8 cellular contexts compared by ENCODE assay signal in the genomic region with DNA sequence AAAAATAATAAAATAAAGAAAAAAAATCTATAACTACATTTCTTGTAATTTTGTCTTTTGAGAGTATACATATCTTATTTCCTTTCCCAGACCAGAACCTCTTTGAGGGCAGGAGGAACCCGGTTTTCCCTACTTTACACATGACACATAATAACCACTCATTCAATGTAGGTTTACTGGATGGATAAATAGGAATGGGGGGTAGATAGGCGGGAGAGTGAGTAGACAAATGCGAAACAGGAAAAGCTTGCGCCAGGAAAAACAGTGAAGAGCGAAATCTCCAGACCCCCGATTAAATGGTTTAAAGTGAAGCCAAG. TPM values are rescaled to one million over a fixed set of nuclear protein-coding genes. Genes with fewer than 3 reads are reported as not detected.
DNase-seq lines count a peak whose midpoint lies in the region; ATAC-seq and TF ChIP-seq lines count a peak whose summit lies in the region.

No MANE protein-coding gene starts in this region.

- H3K4me1 ChIP-seq in BE2C (no peaks in the 10 kb centered on the region), NT2/D1 (ENCODE audit: insufficient read depth, insufficient read length) (no peaks in the 10 kb centered on the region), endocrine pancreas (ENCODE audit: control insufficient read depth, insufficient read depth, low read length) (peaks cover 11% of the 10 kb centered on the region)

- H3K36me3 Mint-ChIP-seq in natural killer cell treated with Interleukin-12 subunit alpha and Interleukin-12 subunit beta and Interleukin-15 and Interleukin-18, amount 100 ng/mL, for 72 hours = peaks cover 12% of the 10 kb centered on the region

- H3K9me3 ChIP-seq in BE2C (no peaks in the 10 kb centered on the region), NT2/D1 (ENCODE audit: insufficient read depth, low read length) (no peaks in the 10 kb centered on the region), endocrine pancreas (ENCODE audit: control insufficient read depth, low read length) (no peaks in the 10 kb centered on the region)

- H3K36me3 ChIP-seq in BE2C (no peaks in the 10 kb centered on the region), NT2/D1 (ENCODE audit: insufficient read depth, insufficient read length, low read length) (peaks cover 11% of the 10 kb centered on the region), endocrine pancreas (ENCODE audit: control insufficient read depth, insufficient read depth, low read length) (no peaks in the 10 kb centered on the region)

- H3K4me3 ChIP-seq in BE2C (ENCODE audit: low read depth, low read length) (peak overlapping the region; percentile 85), NT2/D1 (ENCODE audit: insufficient read length, low read depth) (peak overlapping the region; percentile 97), endocrine pancreas (ENCODE audit: control insufficient read depth, insufficient read depth, low read length) (peak overlapping the region; percentile 93)

- H3K9ac ChIP-seq in NT2/D1 (ENCODE audit: insufficient read length, low read depth) (peak overlapping the region; percentile 98), endocrine pancreas (ENCODE audit: control insufficient read depth, insufficient read depth, low read length) (peak overlapping the region; percentile 96)

- H3K27ac Mint-ChIP-seq in natural killer cell treated with Interleukin-12 subunit alpha and Interleukin-12 subunit beta and Interleukin-15 and Interleukin-18, amount 100 ng/mL, for 72 hours = peak overlapping the region; percentile 100

- no peaks in the 10 kb centered on the region for H3K9me3 Mint-ChIP-seq in natural killer cell treated with Interleukin-12 subunit alpha and Interleukin-12 subunit beta and Interleukin-15 and Interleukin-18, amount 100 ng/mL, for 72 hours

- no peak for DNase-seq in BE2C
- DNase-seq in NT2/D1 (ENCODE audit: low read depth, low spot score) = no peak
- no peak for DNase-seq in natural killer cell treated with Interleukin-12 subunit alpha and Interleukin-12 subunit beta and Interleukin-15 and Interleukin-18, amount 100 ng/mL, for 72 hours (ENCODE audit: low spot score)
- DNase-seq in hippocampal formation (lab: John Stamatoyannopoulos, UW) = no peak
- DNase-seq in epidermal melanocyte (ENCODE audit: insufficient read length, low spot score) = no peak

- H3K4me1 Mint-ChIP-seq in natural killer cell treated with Interleukin-12 subunit alpha and Interleukin-12 subunit beta and Interleukin-15 and Interleukin-18, amount 100 ng/mL, for 72 hours (ENCODE audit: low read depth in 2 of 2) = peaks cover 37 to 49% of the 10 kb centered on the region in 2 donors

- peak in 1 of 2 donors; percentile 17 for ATAC-seq in natural killer cell treated with Interleukin-12 subunit alpha and Interleukin-12 subunit beta and Interleukin-15 and Interleukin-18, amount 100 ng/mL, for 72 hours
- ATAC-seq in GM21360 (IDR thresholded peaks at IDR 0.05; ENCODE audit: unreplicated experiment) = no peak
- ATAC-seq in HG03045 (IDR thresholded peaks at IDR 0.05; ENCODE audit: unreplicated experiment) = no peak

- H3K27me3 Mint-ChIP-seq in natural killer cell treated with Interleukin-12 subunit alpha and Interleukin-12 subunit beta and Interleukin-15 and Interleukin-18, amount 100 ng/mL, for 72 hours = peaks cover 0 to 3% of the 10 kb centered on the region in 2 donors

- H3K4me3 Mint-ChIP-seq in natural killer cell treated with Interleukin-12 subunit alpha and Interleukin-12 subunit beta and Interleukin-15 and Interleukin-18, amount 100 ng/mL, for 72 hours = peak overlapping the region; percentile 93

- H3K27me3 ChIP-seq in BE2C (no peaks in the 10 kb centered on the region), NT2/D1 (ENCODE audit: insufficient read depth, insufficient read length) (no peaks in the 10 kb centered on the region), endocrine pancreas (ENCODE audit: control insufficient read depth, insufficient read depth, low read length) (no peaks in the 10 kb centered on the region)

- no peak for TF ChIP-seq CTCF in BE2C (IDR thresholded peaks at IDR 0.05; ENCODE audit: low read depth, low read length)

RNA-seq across cellular contexts. Expression of a gene that starts 0.5 kb away (rescaled TPM):
- 94.5 TPM for polyA plus RNA-seq in BE2C (2012; ENCODE audit: insufficient read depth, insufficient read length, low read depth)
- 10 to 100 TPM; 76.9 to 79.8 TPM for total RNA-seq in natural killer cell treated with Interleukin-12 subunit alpha and Interleukin-12 subunit beta and Interleukin-15 and Interleukin-18, amount 100 ng/mL, for 72 hours

RNA-seq across cellular contexts. Expression of a gene that starts 56.6 kb away (rescaled TPM):
- polyA plus RNA-seq in BE2C (2012; ENCODE audit: insufficient read depth, insufficient read length, low read depth) = 4.7 TPM
- not detected for total RNA-seq in natural killer cell treated with Interleukin-12 subunit alpha and Interleukin-12 subunit beta and Interleukin-15 and Interleukin-18, amount 100 ng/mL, for 72 hours
